In the genomic region with DNA sequence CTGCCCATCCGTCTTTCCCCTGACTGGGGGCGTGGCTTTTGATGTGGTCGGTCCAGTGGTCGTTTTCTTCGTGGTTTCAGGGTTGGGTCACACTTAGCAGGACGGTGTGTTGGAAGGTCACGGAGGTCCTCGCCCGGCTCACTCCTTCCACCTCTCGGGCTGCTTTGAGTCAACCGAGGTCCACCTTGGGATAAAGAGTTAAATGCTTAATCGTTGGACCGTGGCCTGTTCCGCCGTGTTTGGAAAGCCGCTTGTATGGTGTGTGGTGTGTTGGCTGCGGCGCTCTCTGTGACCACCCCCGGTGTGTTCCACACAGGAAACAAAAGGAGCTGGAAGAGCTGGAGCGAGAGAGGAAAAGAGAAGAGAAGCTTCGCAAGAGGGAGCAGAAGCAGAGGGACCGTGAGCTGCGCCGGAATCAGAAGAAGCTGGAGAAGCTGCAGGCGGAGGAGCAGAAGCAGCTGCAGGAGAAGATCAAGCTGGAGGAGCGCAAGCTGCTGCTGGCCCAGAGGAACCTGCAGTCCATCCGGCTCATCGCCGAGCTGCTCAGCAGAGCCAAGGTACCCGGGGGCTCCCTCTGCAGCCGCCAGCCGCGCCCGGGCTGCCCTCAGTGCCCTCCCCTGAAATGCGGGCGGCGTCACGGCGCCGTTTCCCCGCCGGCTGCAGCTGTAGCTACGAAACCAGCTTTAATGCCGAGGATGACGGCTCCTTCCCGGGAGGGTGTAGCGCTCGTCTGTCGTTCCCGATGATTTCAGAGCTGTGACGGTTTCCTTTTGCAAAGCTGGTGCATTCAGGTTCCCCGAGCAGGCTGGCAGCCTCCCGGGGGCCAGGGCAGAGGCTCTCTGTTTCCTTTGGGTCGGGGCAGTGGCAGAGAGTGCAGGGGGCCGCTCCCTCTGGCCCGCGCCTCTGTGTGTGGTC, we compare ENCODE assay signal across 22 cellular contexts. TPM values are rescaled to one million over a fixed set of nuclear protein-coding genes. Genes with fewer than 3 reads are reported as not detected.
DNase-seq lines count a peak whose midpoint lies in the region; ATAC-seq and TF ChIP-seq lines count a peak whose summit lies in the region.
"Had no signal": no experiment of that assay in that cellular context is flagged by ENCODE, and none has a peak within 500 bp of the region (broad histone marks: within the 10 kb centered on the region; RNA-seq: fewer than 3 reads in every experiment).

No MANE protein-coding gene starts in this region.

- DNase-seq in natural killer cell (peak; percentile 15), osteoblast (ENCODE audit: insufficient read length, low spot score, missing footprints) (peak; percentile 68), NCI-H526 treated with DMSO at 0.1 percent for 48 hours (lab: John Stamatoyannopoulos, UW) (no peak), WERI-Rb-1 (no peak)
- DNase-seq in natural killer cell treated with Interleukin-12 subunit alpha and Interleukin-12 subunit beta and Interleukin-15 and Interleukin-18, amount 100 ng/mL, for 72 hours (ENCODE audit: low spot score), result no peak
- no peak for DNase-seq in central memory CD8-positive, alpha-beta T cell (ENCODE audit: low spot score in 2 of 2)
- DNase-seq in activated naive CD4-positive, alpha-beta T cell treated with anti-CD3 and anti-CD28 coated beads for 36 hours, result no peak
- no peak for DNase-seq in activated CD4-positive, alpha-beta T cell treated with anti-CD3 and anti-CD28 coated beads, Interleukin-2, amount 10 ng/mL, durations not matched to agents 7 days and 5 days
- DNase-seq: activated B cell treated with CpG ODN at 0.5 μM for 24 hours; activated naive CD8-positive, alpha-beta T cell treated with anti-CD3 and anti-CD28 coated beads, Interleukin-2, amount 50 U/mL, for 24 hours; CD4-positive, CD25-positive, alpha-beta regulatory T cell; left colon; MV-4-11; NCI-H187; NCI-H2227 treated with DMSO at 0.1 percent for 48 hours; stimulated activated CD4-positive, alpha-beta T cell treated with anti-CD3 and anti-CD28 coated beads, Interleukin-12 subunit alpha, Interleukin-12 subunit beta, amount 100 ng/mL, for 4 hours had no signal

- H3K27ac ChIP-seq in osteoblast (ENCODE audit: low read depth, low read length) (no peak overlapping the region), WERI-Rb-1 (no peak overlapping the region)
- H3K27ac ChIP-seq: neutrophil had no signal

- H3K4me3 ChIP-seq in osteoblast (ENCODE audit: insufficient read depth, low read length) (no peak overlapping the region), WERI-Rb-1 (ENCODE audit: low read depth, low read length) (no peak overlapping the region)
- H3K4me3 ChIP-seq: GM23338 had no signal

- H3K79me2 ChIP-seq in osteoblast (ENCODE audit: insufficient read depth, low read length), result peaks cover 45% of the 10 kb centered on the region

- H3K4me2 ChIP-seq in osteoblast (ENCODE audit: insufficient read depth, low read length), result no peak overlapping the region
- H3K4me2 ChIP-seq: GM23338 had no signal

- H3K9me3 ChIP-seq in osteoblast (ENCODE audit: low read depth, low read length) (no peaks in the 10 kb centered on the region), WERI-Rb-1 (ENCODE audit: severe bottlenecking) (no peaks in the 10 kb centered on the region)
- H3K9me3 ChIP-seq: neutrophil had no signal

- H3K27ac Mint-ChIP-seq in natural killer cell, result peak overlapping the region; percentile 11 to 69
- H3K27ac Mint-ChIP-seq in natural killer cell treated with Interleukin-12 subunit alpha and Interleukin-12 subunit beta and Interleukin-15 and Interleukin-18, amount 100 ng/mL, for 72 hours, result no peak overlapping the region
- H3K27ac Mint-ChIP-seq in central memory CD8-positive, alpha-beta T cell (ENCODE audit: low read depth), result peak overlapping the region; percentile 64
- no peak overlapping the region for H3K27ac Mint-ChIP-seq in activated naive CD4-positive, alpha-beta T cell treated with anti-CD3 and anti-CD28 coated beads for 36 hours
- H3K27ac Mint-ChIP-seq in activated CD4-positive, alpha-beta T cell treated with anti-CD3 and anti-CD28 coated beads, Interleukin-2, amount 10 ng/mL, durations not matched to agents 7 days and 5 days, result no peak overlapping the region
- H3K27ac Mint-ChIP-seq: activated B cell treated with CpG ODN at 0.5 μM for 24 hours; activated naive CD8-positive, alpha-beta T cell treated with anti-CD3 and anti-CD28 coated beads, Interleukin-2, amount 50 U/mL, for 24 hours; activated T-helper 2 cell treated with anti-CD3 and anti-CD28 coated beads, Interferon-gamma antibody, Interleukin-2, Interleukin-4, amounts not matched to agents 10 μg/mL and 5 μg/mL and 100 μg/mL, durations not matched to agents 14 hours and 24 hours and 36 hours; GM23338 had no signal

- no peak for TF ChIP-seq CTCF in natural killer cell (IDR thresholded peaks at IDR 0.05)
- no peak for TF ChIP-seq CTCF in osteoblast (IDR thresholded peaks at IDR 0.05; ENCODE audit: extremely low read depth, low read depth, low read length)
- TF ChIP-seq CTCF in WERI-Rb-1 (IDR thresholded peaks at IDR 0.05; ENCODE audit: low read depth, low read length), result no peak

- H3K4me1 ChIP-seq in osteoblast (ENCODE audit: insufficient read depth, low read length), result no peaks in the 10 kb centered on the region

- CTCF ChIA-PET in activated naive CD4-positive, alpha-beta T cell treated with anti-CD3 and anti-CD28 coated beads for 36 hours (lab: Charles Lee), result no interaction called here
- CTCF ChIA-PET in activated CD4-positive, alpha-beta T cell treated with anti-CD3 and anti-CD28 coated beads, Interleukin-2, amount 10 ng/mL, durations not matched to agents 7 days and 5 days (lab: Charles Lee), result no interaction called here

- ATAC-seq in natural killer cell, result no peak
- no peak for ATAC-seq in natural killer cell treated with Interleukin-12 subunit alpha and Interleukin-12 subunit beta and Interleukin-15 and Interleukin-18, amount 100 ng/mL, for 72 hours
- ATAC-seq in central memory CD8-positive, alpha-beta T cell (replicated peaks; ENCODE audit: extremely low read depth, poor library complexity, severe bottlenecking), result no peak
- ATAC-seq: activated naive CD8-positive, alpha-beta T cell treated with anti-CD3 and anti-CD28 coated beads, Interleukin-2, amount 50 U/mL, for 24 hours; GM23338; Panc1 had no signal

- H3K27me3 Mint-ChIP-seq in natural killer cell (ENCODE audit: low read depth in 2 of 2), result no peaks in the 10 kb centered on the region
- H3K27me3 Mint-ChIP-seq in natural killer cell treated with Interleukin-12 subunit alpha and Interleukin-12 subunit beta and Interleukin-15 and Interleukin-18, amount 100 ng/mL, for 72 hours, result no peaks in the 10 kb centered on the region
- no peaks in the 10 kb centered on the region for H3K27me3 Mint-ChIP-seq in central memory CD8-positive, alpha-beta T cell
- no peaks in the 10 kb centered on the region for H3K27me3 Mint-ChIP-seq in activated naive CD4-positive, alpha-beta T cell treated with anti-CD3 and anti-CD28 coated beads for 36 hours (ENCODE audit: low read depth)
- H3K27me3 Mint-ChIP-seq in activated CD4-positive, alpha-beta T cell treated with anti-CD3 and anti-CD28 coated beads, Interleukin-2, amount 10 ng/mL, durations not matched to agents 7 days and 5 days, result no peaks in the 10 kb centered on the region
- H3K27me3 Mint-ChIP-seq: activated B cell treated with CpG ODN at 0.5 μM for 24 hours; activated naive CD8-positive, alpha-beta T cell treated with anti-CD3 and anti-CD28 coated beads, Interleukin-2, amount 50 U/mL, for 24 hours; brain; CD4-positive, CD25-positive, alpha-beta regulatory T cell had no signal

- H3K36me3 Mint-ChIP-seq in natural killer cell, result peaks cover 9% of the 10 kb centered on the region
- peaks cover 16% of the 10 kb centered on the region for H3K36me3 Mint-ChIP-seq in natural killer cell treated with Interleukin-12 subunit alpha and Interleukin-12 subunit beta and Interleukin-15 and Interleukin-18, amount 100 ng/mL, for 72 hours
- peaks cover 86% of the 10 kb centered on the region for H3K36me3 Mint-ChIP-seq in central memory CD8-positive, alpha-beta T cell (ENCODE audit: insufficient read depth)
- peaks cover 47% of the 10 kb centered on the region for H3K36me3 Mint-ChIP-seq in activated naive CD4-positive, alpha-beta T cell treated with anti-CD3 and anti-CD28 coated beads for 36 hours (ENCODE audit: low read depth)
- H3K36me3 Mint-ChIP-seq in activated CD4-positive, alpha-beta T cell treated with anti-CD3 and anti-CD28 coated beads, Interleukin-2, amount 10 ng/mL, durations not matched to agents 7 days and 5 days (ENCODE audit: low read depth), result peaks cover 57% of the 10 kb centered on the region

- no peak overlapping the region for H2AFZ ChIP-seq in osteoblast (ENCODE audit: low read length)
- H2AFZ ChIP-seq: GM23338 had no signal

- H3K4me1 Mint-ChIP-seq in natural killer cell, result peaks cover 20 to 39% of the 10 kb centered on the region in 2 donors
- peaks cover 4 to 13% of the 10 kb centered on the region in 2 donors for H3K4me1 Mint-ChIP-seq in natural killer cell treated with Interleukin-12 subunit alpha and Interleukin-12 subunit beta and Interleukin-15 and Interleukin-18, amount 100 ng/mL, for 72 hours (ENCODE audit: low read depth in 2 of 2)
- H3K4me1 Mint-ChIP-seq in central memory CD8-positive, alpha-beta T cell, result peaks cover 31% of the 10 kb centered on the region
- H3K4me1 Mint-ChIP-seq in activated naive CD4-positive, alpha-beta T cell treated with anti-CD3 and anti-CD28 coated beads for 36 hours (ENCODE audit: low read depth), result peaks cover 14% of the 10 kb centered on the region
- peaks cover 18% of the 10 kb centered on the region for H3K4me1 Mint-ChIP-seq in activated CD4-positive, alpha-beta T cell treated with anti-CD3 and anti-CD28 coated beads, Interleukin-2, amount 10 ng/mL, durations not matched to agents 7 days and 5 days
- H3K4me1 Mint-ChIP-seq: GM23338 had no signal

- H3K4me3 Mint-ChIP-seq in natural killer cell, result no peak overlapping the region
- no peak overlapping the region for H3K4me3 Mint-ChIP-seq in natural killer cell treated with Interleukin-12 subunit alpha and Interleukin-12 subunit beta and Interleukin-15 and Interleukin-18, amount 100 ng/mL, for 72 hours
- no peak overlapping the region for H3K4me3 Mint-ChIP-seq in central memory CD8-positive, alpha-beta T cell
- H3K4me3 Mint-ChIP-seq in activated naive CD4-positive, alpha-beta T cell treated with anti-CD3 and anti-CD28 coated beads for 36 hours, result no peak overlapping the region
- H3K4me3 Mint-ChIP-seq in activated CD4-positive, alpha-beta T cell treated with anti-CD3 and anti-CD28 coated beads, Interleukin-2, amount 10 ng/mL, durations not matched to agents 7 days and 5 days, result no peak overlapping the region
- H3K4me3 Mint-ChIP-seq: activated B cell treated with CpG ODN at 0.5 μM for 24 hours; activated naive CD8-positive, alpha-beta T cell treated with anti-CD3 and anti-CD28 coated beads, Interleukin-2, amount 50 U/mL, for 24 hours; brain; CD4-positive, CD25-positive, alpha-beta regulatory T cell; GM23338 had no signal

- intact Hi-C loops in natural killer cell (cut with micrococcal nuclease), result loop anchor here (10.0 kb wide), 1 partner anchor 1096 kb away; a partner anchor contains a TSS
- intact Hi-C loops in activated naive CD4-positive, alpha-beta T cell treated with anti-CD3 and anti-CD28 coated beads for 36 hours (cut with micrococcal nuclease), result no loop called here

- peaks cover 42% of the 10 kb centered on the region for H4K20me1 ChIP-seq in osteoblast (ENCODE audit: insufficient read depth, low read length)

- H3K36me3 ChIP-seq in osteoblast (ENCODE audit: insufficient read depth, low read length), result peaks cover 76% of the 10 kb centered on the region
- peaks cover 90% of the 10 kb centered on the region for H3K36me3 ChIP-seq in WERI-Rb-1

- H3K27me3 ChIP-seq in osteoblast (ENCODE audit: insufficient read depth, low read length) (no peaks in the 10 kb centered on the region), WERI-Rb-1 (ENCODE audit: insufficient read depth, low read depth, severe bottlenecking) (no peaks in the 10 kb centered on the region)
- H3K27me3 ChIP-seq: neutrophil had no signal

- no peaks in the 10 kb centered on the region for H3K9me3 Mint-ChIP-seq in natural killer cell
- H3K9me3 Mint-ChIP-seq in natural killer cell treated with Interleukin-12 subunit alpha and Interleukin-12 subunit beta and Interleukin-15 and Interleukin-18, amount 100 ng/mL, for 72 hours, result no peaks in the 10 kb centered on the region
- no peaks in the 10 kb centered on the region for H3K9me3 Mint-ChIP-seq in central memory CD8-positive, alpha-beta T cell
- H3K9me3 Mint-ChIP-seq in activated naive CD4-positive, alpha-beta T cell treated with anti-CD3 and anti-CD28 coated beads for 36 hours, result no peaks in the 10 kb centered on the region
- no peaks in the 10 kb centered on the region for H3K9me3 Mint-ChIP-seq in activated CD4-positive, alpha-beta T cell treated with anti-CD3 and anti-CD28 coated beads, Interleukin-2, amount 10 ng/mL, durations not matched to agents 7 days and 5 days
- H3K9me3 Mint-ChIP-seq: activated B cell treated with CpG ODN at 0.5 μM for 24 hours; activated naive CD8-positive, alpha-beta T cell treated with anti-CD3 and anti-CD28 coated beads, Interleukin-2, amount 50 U/mL, for 24 hours; activated T-helper 2 cell treated with anti-CD3 and anti-CD28 coated beads, Interferon-gamma antibody, Interleukin-2, Interleukin-4, amounts not matched to agents 10 μg/mL and 5 μg/mL and 100 μg/mL, durations not matched to agents 14 hours and 24 hours and 36 hours; CD4-positive, CD25-positive, alpha-beta regulatory T cell had no signal

- POLR2A ChIA-PET in activated CD4-positive, alpha-beta T cell treated with anti-CD3 and anti-CD28 coated beads, Interleukin-2, amount 10 ng/mL, durations not matched to agents 7 days and 5 days (lab: Charles Lee), result no interaction called here

RNA-seq across cellular contexts. Expression of a gene that starts 7.7 kb away (rescaled TPM):
- total RNA-seq in natural killer cell (100 to 1,000 TPM; 120 to 141 (median 121) TPM), osteoblast (17.7 and 18.5 TPM in 2 replicates)
- total RNA-seq in natural killer cell treated with Interleukin-12 subunit alpha and Interleukin-12 subunit beta and Interleukin-15 and Interleukin-18, amount 100 ng/mL, for 72 hours, result 10 to 100 TPM; 74.3 to 98.4 TPM
- total RNA-seq in activated naive CD4-positive, alpha-beta T cell treated with anti-CD3 and anti-CD28 coated beads for 36 hours, result 10 to 100 TPM; 59.2 to 60.5 TPM
- total RNA-seq in activated CD4-positive, alpha-beta T cell treated with anti-CD3 and anti-CD28 coated beads, Interleukin-2, amount 10 ng/mL, durations not matched to agents 7 days and 5 days, result 10 to 100 TPM; 61.6 to 66.5 TPM

RNA-seq across cellular contexts. Expression of a gene that starts 15.7 kb away (rescaled TPM):
- total RNA-seq in natural killer cell, result 1 to 10 TPM in 2 of 3 donors, under 1 TPM in 1; 0.79 to 1.8 (median 1.5) TPM
- total RNA-seq in natural killer cell treated with Interleukin-12 subunit alpha and Interleukin-12 subunit beta and Interleukin-15 and Interleukin-18, amount 100 ng/mL, for 72 hours, result 1 to 10 TPM; 1.7 to 1.8 TPM
- 0.36 TPM in 1 of 2 replicates, not detected in the other for total RNA-seq in osteoblast
- total RNA-seq in activated naive CD4-positive, alpha-beta T cell treated with anti-CD3 and anti-CD28 coated beads for 36 hours, result not detected
- total RNA-seq in activated CD4-positive, alpha-beta T cell treated with anti-CD3 and anti-CD28 coated beads, Interleukin-2, amount 10 ng/mL, durations not matched to agents 7 days and 5 days, result not detected
- total RNA-seq: activated T-helper 2 cell treated with anti-CD3 and anti-CD28 coated beads, Interferon-gamma antibody, Interleukin-2, Interleukin-4, amounts not matched to agents 10 μg/mL and 5 μg/mL and 100 μg/mL, durations not matched to agents 14 hours and 24 hours and 36 hours; CD4-positive, CD25-positive, alpha-beta regulatory T cell; left colon; renal cortical epithelial cell had no signal

Comparison
In these comparisons a context has a peak if more than half of its experiments do, and no peak if none do; other contexts are left out.
1. DNase-seq: peak in natural killer cell (single experiment) and osteoblast (single experiment); none in natural killer cell treated with Interleukin-12 subunit alpha and Interleukin-12 subunit beta and Interleukin-15 and Interleukin-18, amount 100 ng/mL, for 72 hours (single experiment), central memory CD8-positive, alpha-beta T cell (0 of 2), activated naive CD4-positive, alpha-beta T cell treated with anti-CD3 and anti-CD28 coated beads for 36 hours (single experiment), activated CD4-positive, alpha-beta T cell treated with anti-CD3 and anti-CD28 coated beads, Interleukin-2, amount 10 ng/mL, durations not matched to agents 7 days and 5 days (single experiment), NCI-H526 treated with DMSO at 0.1 percent for 48 hours (single experiment) and WERI-Rb-1 (single experiment).
2. H3K27ac Mint-ChIP-seq: peak in natural killer cell (2 of 2) and central memory CD8-positive, alpha-beta T cell (single experiment); none in natural killer cell treated with Interleukin-12 subunit alpha and Interleukin-12 subunit beta and Interleukin-15 and Interleukin-18, amount 100 ng/mL, for 72 hours (0 of 2), activated naive CD4-positive, alpha-beta T cell treated with anti-CD3 and anti-CD28 coated beads for 36 hours (single experiment) and activated CD4-positive, alpha-beta T cell treated with anti-CD3 and anti-CD28 coated beads, Interleukin-2, amount 10 ng/mL, durations not matched to agents 7 days and 5 days (single experiment).